8 cellular contexts compared by ENCODE assay signal in the genomic region with DNA sequence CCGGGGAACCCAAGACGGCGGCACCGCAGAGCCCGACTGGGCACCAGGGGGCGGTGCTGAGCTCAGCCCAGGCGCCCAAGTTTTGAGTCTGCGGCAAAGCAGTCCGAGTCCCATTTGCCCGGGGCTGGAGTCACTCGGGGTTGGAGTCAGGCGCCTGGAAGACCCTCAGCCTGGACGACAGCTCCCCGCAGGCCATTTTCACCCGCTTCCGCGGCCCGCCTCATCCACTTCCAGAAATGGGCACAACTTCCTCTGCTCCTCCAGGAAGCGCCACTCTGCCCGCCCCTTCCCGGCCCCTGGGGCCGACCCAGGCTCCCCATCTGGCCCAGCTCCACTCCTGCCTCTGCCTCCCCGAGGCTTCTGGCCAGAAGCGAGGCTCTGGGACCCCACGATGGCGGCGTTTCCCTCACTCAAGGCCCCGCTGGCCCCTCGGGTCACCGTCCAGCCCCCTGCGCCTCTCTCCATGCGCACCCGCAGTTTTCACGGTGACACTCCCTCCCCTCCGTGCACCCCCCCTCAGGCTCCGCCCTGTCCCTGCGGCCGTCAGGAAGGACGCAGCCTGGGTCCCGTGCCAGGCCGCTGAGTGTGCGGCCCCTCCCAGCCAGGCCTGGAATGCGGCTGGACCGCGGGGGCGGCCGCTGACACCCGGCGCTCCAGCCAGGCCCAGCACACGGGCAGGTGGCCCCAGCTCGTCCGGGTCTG. TPM values are rescaled to one million over a fixed set of nuclear protein-coding genes. Genes with fewer than 3 reads are reported as not detected.
DNase-seq lines count a peak whose midpoint lies in the region; ATAC-seq, FAIRE-seq and TF ChIP-seq lines count a peak whose summit lies in the region.

No MANE protein-coding gene starts in this region.

- no peaks in the 10 kb centered on the region for H3K9me1 ChIP-seq in endothelial cell of umbilical vein (replicated peaks; ENCODE audit: control insufficient read depth, extremely low read depth, insufficient read depth, low read length)

- H4K20me1 ChIP-seq in endothelial cell of umbilical vein (replicated peaks; ENCODE audit: control insufficient read depth, extremely low read depth, insufficient read depth, low read length) = no peaks in the 10 kb centered on the region

- peaks cover 15% of the 10 kb centered on the region for H3K36me3 ChIP-seq in NT2/D1 (ENCODE audit: insufficient read depth, insufficient read length, low read length)
- H3K36me3 ChIP-seq in endothelial cell of umbilical vein (ENCODE audit: control insufficient read depth in 2 of 2, extremely low read depth in 1 of 2, insufficient read depth in 2 of 2, low read length in 2 of 2) = peaks cover 8 to 9% of the 10 kb centered on the region in 2 experiments

- H3K4me1 ChIP-seq in A549 = peaks cover 34% of the 10 kb centered on the region
- no peaks in the 10 kb centered on the region for H3K4me1 ChIP-seq in NT2/D1 (ENCODE audit: insufficient read depth, insufficient read length)
- peaks cover 27% of the 10 kb centered on the region for H3K4me1 ChIP-seq in endothelial cell of umbilical vein (ENCODE audit: control insufficient read depth, extremely low read depth, insufficient read depth, low read length)

- H3K79me2 ChIP-seq in endothelial cell of umbilical vein (ENCODE audit: control insufficient read depth, insufficient read depth, low read length) = peaks cover 30% of the 10 kb centered on the region

- peak; percentile 97 to 99 for DNase-seq in A549 (ENCODE audit: low read depth in 1 of 2, low spot score in 1 of 2)
- peak; percentile 97 for DNase-seq in HS-27A (ENCODE audit: low read depth)
- DNase-seq in NT2/D1 (ENCODE audit: low read depth, low spot score) = peak; percentile 66
- peak; percentile 67 for DNase-seq in activated T-cell treated with anti-CD3 and anti-CD28 coated beads for 24 hours (ENCODE audit: low read depth)
- DNase-seq in endothelial cell of umbilical vein (ENCODE audit: low read depth, low spot score) = peak; percentile 91
- peak; percentile 87 for DNase-seq in midbrain (lab: John Stamatoyannopoulos, UW)
- peak; percentile 51 to 60 for DNase-seq in stimulated activated CD8-positive, alpha-beta memory T cell treated with anti-CD3 and anti-CD28 coated beads, Interleukin-15, amount 100 ng/mL, for 48 hours (ENCODE audit: low read depth in 2 of 2)

- H3K4me2 ChIP-seq in A549 = peak overlapping the region; percentile 84
- peak overlapping the region; percentile 68 for H3K4me2 ChIP-seq in endothelial cell of umbilical vein (ENCODE audit: insufficient read depth, low read length)

- TF ChIP-seq POLR2A in A549 (IDR thresholded peaks at IDR 0.05; ENCODE audit: low read length) = peak; percentile 66; the same call in 1 of the 2 replicates
- peak; percentile 87 for TF ChIP-seq POLR2A in GM18505 (IDR thresholded peaks at IDR 0.05; ENCODE audit: borderline replicate concordance, extremely low read depth, insufficient read depth, insufficient read length)
- peak; percentile 90 for TF ChIP-seq POLR2A in endothelial cell of umbilical vein (IDR thresholded peaks at IDR 0.05; ENCODE audit: low read depth, low read length)

- dilution Hi-C loops in endothelial cell of umbilical vein (cut with MboI; ENCODE audit: extremely low pct_ligation_motif_present, low sequenced_read_pairs) = no loop called here

- no peaks in the 10 kb centered on the region for H3K27me3 ChIP-seq in NT2/D1 (ENCODE audit: insufficient read depth, insufficient read length)
- H3K27me3 ChIP-seq in endothelial cell of umbilical vein (ENCODE audit: control insufficient read depth in 2 of 2, insufficient read depth in 2 of 2, low read length in 2 of 2) = no peaks in the 10 kb centered on the region

- peak; percentile 99 for TF ChIP-seq CTCF in A549 (IDR thresholded peaks at IDR 0.05)
- TF ChIP-seq CTCF in endothelial cell of umbilical vein (IDR thresholded peaks at IDR 0.05; ENCODE audit: extremely low read depth in 1 of 2, insufficient read depth in 1 of 2, low read depth in 1 of 2, low read length in 2 of 2) = peak; percentile 95 to 98

- CTCF ChIA-PET in A549 (lab: Yijun Ruan, JAX) = interaction anchor here (0.6 to 26.4 kb wide), 64 partner anchors 13 to 1159 kb away, joined by 3 to 950 read pairs (median 4); a partner anchor contains a TSS
- CTCF ChIA-PET in endothelial cell of umbilical vein (lab: Charles Lee) = interaction anchor here (0.6 to 3.7 kb wide), 28 partner anchors 8 to 214 kb away, joined by 3 to 43 read pairs (median 5); a partner anchor contains a TSS

- peak; percentile 65 to 79 for ATAC-seq in A549
- ATAC-seq in GM18505 (IDR thresholded peaks at IDR 0.05; ENCODE audit: unreplicated experiment) = no peak

- POLR2A ChIA-PET in A549 (lab: Yijun Ruan, JAX) = interaction anchor here (0.6 to 2.9 kb wide), 21 partner anchors 9 to 842 kb away, joined by 3 to 62 read pairs (median 7); a partner anchor contains a TSS
- POLR2A ChIA-PET in endothelial cell of umbilical vein (lab: Charles Lee) = interaction anchor here (0.5 to 1.9 kb wide), 7 partner anchors 13 to 842 kb away, joined by 3 to 15 read pairs (median 3); no protein-coding TSS in a partner anchor

- peak; percentile 67 to 85 for TF ChIP-seq RAD21 in A549 (conservative IDR thresholded peaks at IDR 0.05 in 1 of 2, IDR thresholded peaks at IDR 0.05 in 1 of 2)

- H3K9me3 ChIP-seq in A549 (no peaks in the 10 kb centered on the region), NT2/D1 (ENCODE audit: insufficient read depth, low read length) (no peaks in the 10 kb centered on the region), endothelial cell of umbilical vein (replicated peaks; ENCODE audit: control insufficient read depth, insufficient read depth, low read length) (no peaks in the 10 kb centered on the region)

- FAIRE-seq in A549 (lab: Jason Lieb, UNC) (peak; percentile 88), endothelial cell of umbilical vein (lab: Jason Lieb, UNC) (peak; percentile 92)

- H3K4me3 ChIP-seq in A549 (peak overlapping the region; percentile 56), NT2/D1 (ENCODE audit: insufficient read length, low read depth) (peak overlapping the region; percentile 46), endothelial cell of umbilical vein (replicated peaks in 1 of 3; ENCODE audit: insufficient read depth in 1 of 3, low read depth in 1 of 3, low read length in 3 of 3) (peak overlapping the region; percentile 25 to 54 (median 26))

- no TSS peak for BruUV-seq in endothelial cell of umbilical vein (replicated peaks; lab: Mats Ljungman, UMichigan)

- intact Hi-C loops in endothelial cell of umbilical vein (cut with micrococcal nuclease) = loop anchor here (1.0 to 5.0 kb wide), 5 partner anchors 18 to 178 kb away; a partner anchor contains a TSS

- 2% methylated on average over 52 of the region's 52 CpGs for WGBS in A549 (ENCODE audit: missing lambda C conversion rate)

- H3K9ac ChIP-seq in NT2/D1 (ENCODE audit: insufficient read length, low read depth) (peak overlapping the region; percentile 81), endothelial cell of umbilical vein (replicated peaks; ENCODE audit: extremely low read depth, insufficient read depth, low read length) (peak overlapping the region; percentile 46)

- H2AFZ ChIP-seq in endothelial cell of umbilical vein (ENCODE audit: low read depth, low read length) = peak overlapping the region; percentile 71

- peak overlapping the region; percentile 94 to 96 for H3K27ac ChIP-seq in A549
- H3K27ac ChIP-seq in endothelial cell of umbilical vein (ENCODE audit: insufficient read depth, low read depth, low read length) = peak overlapping the region; percentile 75

- TF ChIP-seq EP300 in A549 (IDR thresholded peaks at IDR 0.05) = no peak

RNA-seq across cellular contexts. Expression of a gene that starts 4.9 kb away (rescaled TPM):
- polyA plus RNA-seq in A549 (2011; rRNA removed) (10.0 and 10.7 TPM in 2 replicates), A549 (2017; fragmentation: RNase III; extraction: RNeasy Plus Mini Kit Qiagen cat#74134 plus additional on column Dnase treatment) (12.5 to 14.9 TPM (median 13.6 TPM) in 3 replicates), endothelial cell of umbilical vein (15.3 and 16.9 TPM in 2 replicates)
- polyA plus RNA-seq in A549 (2012; cell fraction: cytosol; rRNA removed) = 30.9 and 31.2 TPM in 2 replicates
- polyA plus RNA-seq in A549 (2012; cell fraction: nucleus; rRNA removed) = 21.4 and 24.8 TPM in 2 replicates
- 4.6 and 4.7 TPM in 2 replicates for polyA minus RNA-seq in A549 (2011; rRNA and poly(A)+ RNA removed)
- 8.8 and 10.0 TPM in 2 replicates for total RNA-seq in endothelial cell of umbilical vein
- polyA plus RNA-seq in endothelial cell of umbilical vein (2011; cell fraction: cytosol; rRNA removed) = 10.6 and 12.1 TPM in 2 replicates
- polyA plus RNA-seq in endothelial cell of umbilical vein (2011; cell fraction: nucleus; rRNA removed) = 6.6 and 8.6 TPM in 2 replicates
- 11.6 and 11.8 TPM in 2 replicates for polyA plus RNA-seq in endothelial cell of umbilical vein (2012)
- 3.6 and 4.4 TPM in 2 replicates for polyA minus RNA-seq in endothelial cell of umbilical vein
- 5.2 TPM for polyA minus RNA-seq in endothelial cell of umbilical vein (2011; cell fraction: cytosol; rRNA and poly(A)+ RNA removed)
- 2.4 and 3.7 TPM in 2 replicates for polyA minus RNA-seq in endothelial cell of umbilical vein (2011; cell fraction: nucleus; rRNA and poly(A)+ RNA removed)

RNA-seq across cellular contexts. Expression of a gene that starts 7.7 kb away (rescaled TPM):
- 1.5 and 1.6 TPM in 2 replicates for polyA plus RNA-seq in A549 (2011; rRNA removed)
- 0.91 and 1.1 TPM in 2 replicates for polyA plus RNA-seq in A549 (2012; cell fraction: cytosol; rRNA removed)
- polyA plus RNA-seq in A549 (2012; cell fraction: nucleus; rRNA removed) = 1.7 and 1.8 TPM in 2 replicates
- polyA plus RNA-seq in A549 (2017; fragmentation: RNase III; extraction: RNeasy Plus Mini Kit Qiagen cat#74134 plus additional on column Dnase treatment) = 1.3 to 1.8 TPM (median 1.8 TPM) in 3 replicates
- 0.87 and 1.1 TPM in 2 replicates for polyA minus RNA-seq in A549 (2011; rRNA and poly(A)+ RNA removed)
- total RNA-seq in endothelial cell of umbilical vein = 1.3 and 1.7 TPM in 2 replicates
- polyA plus RNA-seq in endothelial cell of umbilical vein = 0.43 and 0.80 TPM in 2 replicates
- 0.92 and 1.2 TPM in 2 replicates for polyA plus RNA-seq in endothelial cell of umbilical vein (2011; cell fraction: cytosol; rRNA removed)
- 1.1 and 1.3 TPM in 2 replicates for polyA plus RNA-seq in endothelial cell of umbilical vein (2011; cell fraction: nucleus; rRNA removed)
- polyA plus RNA-seq in endothelial cell of umbilical vein (2012) = 0.75 and 1.7 TPM in 2 replicates
- polyA minus RNA-seq in endothelial cell of umbilical vein = 0.36 and 0.53 TPM in 2 replicates
- 0.20 TPM for polyA minus RNA-seq in endothelial cell of umbilical vein (2011; cell fraction: cytosol; rRNA and poly(A)+ RNA removed)
- 0.29 and 0.34 TPM in 2 replicates for polyA minus RNA-seq in endothelial cell of umbilical vein (2011; cell fraction: nucleus; rRNA and poly(A)+ RNA removed)

RNA-seq across cellular contexts. Expression of a gene that starts 23.2 kb away (rescaled TPM):
- polyA plus RNA-seq in A549 (2011; rRNA removed) (40.2 and 41.7 TPM in 2 replicates), A549 (2017; fragmentation: RNase III; extraction: RNeasy Plus Mini Kit Qiagen cat#74134 plus additional on column Dnase treatment) (35.5 to 41.2 TPM (median 39.7 TPM) in 3 replicates), endothelial cell of umbilical vein (13.3 and 17.7 TPM in 2 replicates)
- 24.7 and 32.8 TPM in 2 replicates for polyA plus RNA-seq in A549 (2012; cell fraction: cytosol; rRNA removed)
- 26.5 and 34.1 TPM in 2 replicates for polyA plus RNA-seq in A549 (2012; cell fraction: nucleus; rRNA removed)
- polyA minus RNA-seq in A549 (2011; rRNA and poly(A)+ RNA removed) = 63.1 and 71.7 TPM in 2 replicates
- 29.9 and 32.0 TPM in 2 replicates for total RNA-seq in endothelial cell of umbilical vein
- 8.6 and 8.9 TPM in 2 replicates for polyA plus RNA-seq in endothelial cell of umbilical vein (2011; cell fraction: cytosol; rRNA removed)
- polyA plus RNA-seq in endothelial cell of umbilical vein (2011; cell fraction: nucleus; rRNA removed) = 6.5 and 8.4 TPM in 2 replicates
- polyA plus RNA-seq in endothelial cell of umbilical vein (2012) = 15.3 and 16.0 TPM in 2 replicates
- 21.9 and 25.6 TPM in 2 replicates for polyA minus RNA-seq in endothelial cell of umbilical vein
- polyA minus RNA-seq in endothelial cell of umbilical vein (2011; cell fraction: cytosol; rRNA and poly(A)+ RNA removed) = 15.1 TPM
- 5.7 and 6.0 TPM in 2 replicates for polyA minus RNA-seq in endothelial cell of umbilical vein (2011; cell fraction: nucleus; rRNA and poly(A)+ RNA removed)

RNA-seq across cellular contexts. Expression of a gene that starts 30.9 kb away (rescaled TPM):
- polyA plus RNA-seq in A549 (2011; rRNA removed) (0.18 and 0.19 TPM in 2 replicates), A549 (2017; fragmentation: RNase III; extraction: RNeasy Plus Mini Kit Qiagen cat#74134 plus additional on column Dnase treatment) (0.20 to 0.25 TPM (median 0.24 TPM) in 3 replicates), endothelial cell of umbilical vein (0.12 and 0.19 TPM in 2 replicates)
- polyA plus RNA-seq in A549 (2012; cell fraction: cytosol; rRNA removed) = 0.34 and 0.51 TPM in 2 replicates
- polyA plus RNA-seq in A549 (2012; cell fraction: nucleus; rRNA removed) = 1.1 TPM in 2 replicates
- polyA minus RNA-seq in A549 (2011; rRNA and poly(A)+ RNA removed) = 0.19 and 0.37 TPM in 2 replicates
- total RNA-seq in endothelial cell of umbilical vein = not detected in 2 replicates
- polyA plus RNA-seq in endothelial cell of umbilical vein (2011; cell fraction: cytosol; rRNA removed) = 0.05 and 0.10 TPM in 2 replicates
- polyA plus RNA-seq in endothelial cell of umbilical vein (2011; cell fraction: nucleus; rRNA removed) = 0.08 and 0.09 TPM in 2 replicates
- not detected in 2 replicates for polyA plus RNA-seq in endothelial cell of umbilical vein (2012)
- 0.06 TPM in 1 of 2 replicates, not detected in the other for polyA minus RNA-seq in endothelial cell of umbilical vein
- polyA minus RNA-seq in endothelial cell of umbilical vein (2011; cell fraction: cytosol; rRNA and poly(A)+ RNA removed) = not detected
- polyA minus RNA-seq in endothelial cell of umbilical vein (2011; cell fraction: nucleus; rRNA and poly(A)+ RNA removed) = 0.14 TPM in 1 of 2 replicates, not detected in the other

RNA-seq across cellular contexts. Expression of a gene that starts 44.6 kb away (rescaled TPM):
- polyA plus RNA-seq in A549 (2011; rRNA removed) (202 and 241 TPM in 2 replicates), A549 (2017; fragmentation: RNase III; extraction: RNeasy Plus Mini Kit Qiagen cat#74134 plus additional on column Dnase treatment) (280 to 298 TPM (median 296 TPM) in 3 replicates), endothelial cell of umbilical vein (113 and 175 TPM in 2 replicates)
- polyA plus RNA-seq in A549 (2012; cell fraction: cytosol; rRNA removed) = 713 and 819 TPM in 2 replicates
- 565 and 810 TPM in 2 replicates for polyA plus RNA-seq in A549 (2012; cell fraction: nucleus; rRNA removed)
- polyA minus RNA-seq in A549 (2011; rRNA and poly(A)+ RNA removed) = 192 and 225 TPM in 2 replicates
- 30.8 and 35.8 TPM in 2 replicates for total RNA-seq in endothelial cell of umbilical vein
- polyA plus RNA-seq in endothelial cell of umbilical vein (2011; cell fraction: cytosol; rRNA removed) = 58.0 and 66.5 TPM in 2 replicates
- 19.0 and 26.5 TPM in 2 replicates for polyA plus RNA-seq in endothelial cell of umbilical vein (2011; cell fraction: nucleus; rRNA removed)
- polyA plus RNA-seq in endothelial cell of umbilical vein (2012) = 51.8 and 82.9 TPM in 2 replicates
- polyA minus RNA-seq in endothelial cell of umbilical vein = 35.6 and 40.8 TPM in 2 replicates
- polyA minus RNA-seq in endothelial cell of umbilical vein (2011; cell fraction: cytosol; rRNA and poly(A)+ RNA removed) = 107 TPM
- 9.9 and 14.9 TPM in 2 replicates for polyA minus RNA-seq in endothelial cell of umbilical vein (2011; cell fraction: nucleus; rRNA and poly(A)+ RNA removed)
